ENCODE assay signal across 9 cellular contexts in genomic region chr12:12999276-12999958, GRCh38. TPM values are rescaled to one million over a fixed set of nuclear protein-coding genes. Genes with fewer than 3 reads are reported as not detected.
DNase-seq lines count a peak whose midpoint lies in the region; ATAC-seq lines count a peak whose summit lies in the region.
"Had no signal": no experiment of that assay in that cellular context is flagged by ENCODE, and none has a peak within 500 bp of the region (broad histone marks: within the 10 kb centered on the region; RNA-seq: fewer than 3 reads in every experiment).

No MANE protein-coding gene starts in this region.

- peaks cover 0 to 3% of the 10 kb centered on the region in 2 donors for H3K36me3 ChIP-seq in duodenal mucosa (ENCODE audit: control insufficient read depth in 1 of 2, insufficient read depth in 2 of 2, low read length in 2 of 2)

- H3K27me3 ChIP-seq in duodenal mucosa (ENCODE audit: control insufficient read depth in 1 of 2, insufficient read depth in 2 of 2, low read length in 2 of 2) = no peaks in the 10 kb centered on the region
- no peaks in the 10 kb centered on the region for H3K27me3 ChIP-seq in mononuclear cell (ENCODE audit: insufficient read depth, low read length)

- no peaks in the 10 kb centered on the region for H3K9me3 ChIP-seq in duodenal mucosa (ENCODE audit: control insufficient read depth in 1 of 2, low read length in 2 of 2)
- H3K9me3 ChIP-seq in mononuclear cell (ENCODE audit: low read depth, low read length) = no peaks in the 10 kb centered on the region

- DNase-seq in Daoy (ENCODE audit: low read depth) = peak; percentile 18
- peak; percentile 25 for DNase-seq in NCI-H82 treated with DMSO at 0.1 percent for 48 hours (lab: John Stamatoyannopoulos, UW; ENCODE audit: unreplicated experiment)
- DNase-seq in D341Med (ENCODE audit: low spot score) = no peak

- H3K4me1 ChIP-seq in duodenal mucosa (ENCODE audit: control insufficient read depth in 1 of 2, insufficient read depth in 2 of 2, low read length in 2 of 2) = peaks cover 51 to 57% of the 10 kb centered on the region in 2 donors
- peaks cover 34% of the 10 kb centered on the region for H3K4me1 ChIP-seq in mononuclear cell (ENCODE audit: insufficient read depth, low read length)

- no peak for ATAC-seq in HG03521 (IDR thresholded peaks at IDR 0.05; ENCODE audit: unreplicated experiment)
- ATAC-seq in GM21737 (IDR thresholded peaks at IDR 0.05; ENCODE audit: unreplicated experiment) = no peak
- ATAC-seq in HG02852 (IDR thresholded peaks at IDR 0.05; ENCODE audit: unreplicated experiment) = no peak

- H3K27ac ChIP-seq in duodenal mucosa (ENCODE audit: low read depth, low read length) = peak overlapping the region; percentile 65

- peak overlapping the region; percentile 92 to 96 for H3K9ac ChIP-seq in duodenal mucosa (ENCODE audit: low read depth in 1 of 2, low read length in 2 of 2)

- peak overlapping the region; percentile 87 to 97 for H3K4me3 ChIP-seq in duodenal mucosa (ENCODE audit: low read depth in 1 of 2, low read length in 2 of 2)
- H3K4me3 ChIP-seq in mononuclear cell (ENCODE audit: low read length) = peak overlapping the region; percentile 52

RNA-seq across cellular contexts. Expression of gene HEBP1, which starts 0.6 kb away (rescaled TPM):
- total RNA-seq in Daoy (2014; rRNA removed; shearing (Covaris generic)) = 0.83 and 6.1 TPM in 2 replicates
- total RNA-seq in mononuclear cell = 4.3 TPM

RNA-seq across cellular contexts. Expression of gene FAM234B, which starts 44.8 kb away (rescaled TPM):
- total RNA-seq in Daoy (2014; rRNA removed; shearing (Covaris generic)) = 5.5 and 12.4 TPM in 2 replicates
- 3.9 TPM for total RNA-seq in mononuclear cell

RNA-seq across cellular contexts. Expression of gene GPRC5D, which starts 47.4 kb away (rescaled TPM):
- not detected in 2 replicates for total RNA-seq in Daoy (2014; rRNA removed; shearing (Covaris generic))
- total RNA-seq in mononuclear cell = 0.31 TPM
- total RNA-seq: LHCN-M2 had no signal
